8 cellular contexts compared by ENCODE assay signal in genomic region chr17:35795007-35795870, GRCh38. TPM values are rescaled to one million over a fixed set of nuclear protein-coding genes. Genes with fewer than 3 reads are reported as not detected.
DNase-seq lines count a peak whose midpoint lies in the region; ATAC-seq and TF ChIP-seq lines count a peak whose summit lies in the region.

Gene MMP28 (minus strand): TSS chr17:35795641. CDS start chr17:35795377, 264 bp downstream.

- peaks cover 3% of the 10 kb centered on the region; the same call in 1 of the 2 replicates for H3K4me1 ChIP-seq in GM23248 (ENCODE audit: insufficient read depth)
- peaks cover 5% of the 10 kb centered on the region; the same call in 1 of the 2 replicates for H3K4me1 ChIP-seq in Panc1 (ENCODE audit: control insufficient read depth, insufficient read depth, low read length)

- CTCF ChIA-PET in Panc1 (lab: Charles Lee): interaction anchor here (1.4 kb wide), 1 partner anchor 31 kb away, joined by 5 read pairs; no protein-coding TSS in a partner anchor

- no peaks in the 10 kb centered on the region for H3K9me3 ChIP-seq in GM23248 (ENCODE audit: low read depth)
- H3K9me3 ChIP-seq in Panc1 (ENCODE audit: control insufficient read depth, insufficient read depth, low read depth, low read length): no peaks in the 10 kb centered on the region

- WGBS in GM23248 (ENCODE audit: low coverage in 1 of 2, low lambda C conversion rate in 2 of 2, missing lambda C conversion rate in 2 of 2), 2 experiments: 1 to 3% methylated on average over 55 to 74 of the region's 89 CpGs
- WGBS in adipose tissue, 3 donors: 1% methylated on average over 79 to 89 of the region's 89 CpGs

- H3K9ac ChIP-seq in GM23248: no peak within 1 kb of the TSS

- H3K9me2 ChIP-seq in GM23248 (ENCODE audit: insufficient read depth): no peaks in the 10 kb centered on the region

- H3K4me2 ChIP-seq in GM23248 (ENCODE audit: unreplicated experiment): peak within 1 kb of the TSS; percentile 33

- no TSS peak for BruUV-seq in Panc1 (replicated peaks; lab: Mats Ljungman, UMichigan)

- no peak for TF ChIP-seq CTCF in Panc1 (IDR thresholded peaks at IDR 0.05)

- POLR2A ChIA-PET in Panc1 (lab: Charles Lee): interaction anchor here (0.6 kb wide), 1 partner anchor 47 kb away, joined by 3 read pairs; no protein-coding TSS in a partner anchor

- intact Hi-C loops in Panc1 (cut with micrococcal nuclease; ENCODE audit: unreplicated experiment): no loop called here
- intact Hi-C loops in sciatic nerve (cut with DNase I): no loop called here

- ATAC-seq in Panc1 (peak; percentile 82), sciatic nerve (peak; percentile 66), HG02884 (IDR thresholded peaks at IDR 0.05; ENCODE audit: unreplicated experiment) (no peak), GM18519 (IDR thresholded peaks at IDR 0.05; ENCODE audit: low FRiP score, unreplicated experiment) (no peak)

- in situ Hi-C loops in GM23248 (cut with MboI) (no loop called here), Panc1 (cut with HindIII; ENCODE audit: low pct_unique_long_range_greater_than_20kb, low sequenced_read_pairs) (no loop called here)

- peak; percentile 54 for DNase-seq in GM23248
- DNase-seq in Panc1 (ENCODE audit: low read depth, low spot score): no peak
- DNase-seq in hepatic stellate cell (ENCODE audit: low spot score): peak; percentile 47
- DNase-seq in sciatic nerve (ENCODE audit: low spot score): peak; percentile 77
- no peak for DNase-seq in cortex of kidney (lab: John Stamatoyannopoulos, UW)

- H3K79me2 ChIP-seq in GM23248 (ENCODE audit: insufficient read depth): no peaks in the 10 kb centered on the region

- peaks cover 53% of the 10 kb centered on the region for H3K27me3 ChIP-seq in GM23248 (replicated peaks; ENCODE audit: insufficient read depth)
- H3K27me3 ChIP-seq in Panc1 (ENCODE audit: control insufficient read depth, insufficient read depth, low read length): peaks cover 12% of the 10 kb centered on the region

- no peaks in the 10 kb centered on the region for H3F3A ChIP-seq in GM23248 (ENCODE audit: insufficient read depth)

- no peaks in the 10 kb centered on the region for H4K20me1 ChIP-seq in GM23248 (ENCODE audit: insufficient read depth)

- H3K27ac ChIP-seq in GM23248 (no peak within 1 kb of the TSS), Panc1 (ENCODE audit: low read length) (peak within 1 kb of the TSS; percentile 52; the same call in 1 of the 2 replicates), adipose tissue (ENCODE audit: low read depth, low read length) (no peak within 1 kb of the TSS)

- peak within 1 kb of the TSS; percentile 62 for H3K4me3 ChIP-seq in GM23248
- H3K4me3 ChIP-seq in Panc1 (ENCODE audit: low read depth in 2 of 2, low read length in 2 of 2): peak within 1 kb of the TSS; percentile 48 to 60

- H3K36me3 ChIP-seq in GM23248 (ENCODE audit: low read depth) (no peaks in the 10 kb centered on the region), Panc1 (ENCODE audit: control insufficient read depth, insufficient read depth, low read length) (no peaks in the 10 kb centered on the region)

- peak within 1 kb of the TSS; percentile 41 for H2AFZ ChIP-seq in GM23248

RNA-seq across cellular contexts. Expression of gene MMP28, which starts in this region (rescaled TPM):
- total RNA-seq in GM23248 (2014; rRNA removed; shearing (Covaris generic)): not detected in 2 replicates
- polyA plus RNA-seq in GM23248 (2016; fragmentation: Nextera tagmentation; extraction: Ambion mirVana): 0.25 TPM in 1 of 2 replicates, not detected in the other
- 1.6 TPM for total RNA-seq in Panc1 (2021; ENCODE audit: unreplicated experiment)
- 1.5 TPM for polyA plus RNA-seq in Panc1 (2012; ENCODE audit: insufficient read length)
- polyA plus RNA-seq in adipose tissue: 10 to 100 TPM in 2 of 3 donors, 1 to 10 TPM in 1; 3.3 to 32.2 (median 18.7) TPM
- total RNA-seq in sciatic nerve: 61.5 TPM

Comparison
In these comparisons a context has a peak if more than half of its experiments do, and no peak if none do; other contexts are left out.
1. RNA of gene MMP28 (total RNA-seq): 61.5 TPM in sciatic nerve (single experiment); 1.6 TPM in Panc1 (single experiment) and not detected in GM23248; every median in the first group is over 10 times any median in the second.
2. Peak in DNase-seq, H3K4me3 ChIP-seq and H3K4me2 ChIP-seq in GM23248; RNA of the gene not detected or under 1 TPM.
3. DNase-seq: peak in hepatic stellate cell (single experiment) and sciatic nerve (single experiment); none in Panc1 (single experiment) and cortex of kidney (single experiment).
4. ATAC-seq: peak in Panc1 (single experiment) and sciatic nerve (single experiment); none in HG02884 (single experiment) and GM18519 (single experiment).